27 cellular contexts compared by ENCODE assay signal in genomic region chr6:29814379-29815117, GRCh38. TPM values are rescaled to one million over a fixed set of nuclear protein-coding genes. Genes with fewer than 3 reads are reported as not detected.
"Had no signal": no experiment of that assay in that cellular context is flagged by ENCODE, and none has a peak within 500 bp of the region (broad histone marks: within the 10 kb centered on the region; RNA-seq: fewer than 3 reads in every experiment).

No MANE protein-coding gene starts in this region.

- H3K36me3 Mint-ChIP-seq: activated naive CD8-positive, alpha-beta T cell treated with anti-CD3 and anti-CD28 coated beads for 36 hours had no signal

- H3K4me3 ChIP-seq: MG63, SJSA1 had no signal

- H3K4me3 Mint-ChIP-seq: activated B cell treated with CpG ODN at 0.5 μM for 24 hours; activated CD4-positive, alpha-beta T cell treated with anti-CD3 and anti-CD28 coated beads, Interleukin-2, amount 10 ng/mL, durations not matched to agents 24 days and 14 days; activated naive CD4-positive, alpha-beta T cell treated with anti-CD3 and anti-CD28 coated beads for 36 hours; activated naive CD8-positive, alpha-beta T cell treated with anti-CD3 and anti-CD28 coated beads for 36 hours; activated T-helper 17 cell treated with anti-CD3 and anti-CD28 coated beads, Interleukin-2, amount 50 U/mL, for 72 hours; T-helper 1 cell treated with Interleukin-12 subunit alpha and Interleukin-12 subunit beta and Interleukin-4 antibody, amounts not matched to agents 30 μg/mL and 1 μg/mL, for 36 hours had no signal

- H3K27ac Mint-ChIP-seq: activated B cell treated with CpG ODN at 0.5 μM for 24 hours; activated CD4-positive, alpha-beta T cell treated with anti-CD3 and anti-CD28 coated beads, Interleukin-2, amount 10 ng/mL, durations not matched to agents 24 days and 14 days; activated naive CD4-positive, alpha-beta T cell treated with anti-CD3 and anti-CD28 coated beads for 36 hours; activated naive CD8-positive, alpha-beta T cell treated with anti-CD3 and anti-CD28 coated beads for 36 hours; activated T-helper 17 cell treated with anti-CD3 and anti-CD28 coated beads, Interleukin-2, amount 50 U/mL, for 72 hours; T-helper 1 cell treated with Interleukin-12 subunit alpha and Interleukin-12 subunit beta and Interleukin-4 antibody, amounts not matched to agents 30 μg/mL and 1 μg/mL, for 36 hours had no signal

- DNase-seq: activated B cell treated with CpG ODN at 0.5 μM for 24 hours; activated CD4-positive, alpha-beta T cell treated with anti-CD3 and anti-CD28 coated beads for 1 hour; activated CD4-positive, alpha-beta T cell treated with anti-CD3 and anti-CD28 coated beads, Interleukin-2, amount 10 ng/mL, durations not matched to agents 24 days and 14 days; activated CD4-positive, alpha-beta T cell treated with anti-CD3 and anti-CD28 coated beads, Interleukin-2, amount 50 U/mL, for 48 hours; activated CD8-positive, alpha-beta memory T cell treated with anti-CD3 and anti-CD28 coated beads for 24 hours; activated gamma-delta T cell; activated naive CD4-positive, alpha-beta T cell treated with anti-CD3 and anti-CD28 coated beads for 36 hours; activated naive CD8-positive, alpha-beta T cell treated with anti-CD3 and anti-CD28 coated beads for 36 hours; activated T-cell treated with anti-CD3 and anti-CD28 coated beads, Interleukin-2, amount 50 U/mL, for 48 hours; brain microvascular endothelial cell; NCI-H1092 treated with DMSO at 0.1 percent for 48 hours; NCI-H1417 treated with DMSO at 0.1 percent for 48 hours; NCI-H1694; NCI-H2029; NCI-H2107; NCI-H2171 treated with DMSO at 0.1 percent for 48 hours; NCI-H510A; NCI-H526 treated with DMSO at 0.1 percent for 48 hours; NCI-H82; NK-92 treated with Interleukin-12 subunit alpha and Interleukin-12 subunit beta, amount 100 ng/mL, for 24 hours; SHP77; SW 1271 had no signal

- H3K4me1 ChIP-seq: SJSA1 had no signal

- H3K9me3 Mint-ChIP-seq: activated B cell treated with CpG ODN at 0.5 μM for 24 hours; activated CD4-positive, alpha-beta T cell treated with anti-CD3 and anti-CD28 coated beads, Interleukin-2, amount 10 ng/mL, durations not matched to agents 24 days and 14 days; activated naive CD4-positive, alpha-beta T cell treated with anti-CD3 and anti-CD28 coated beads for 36 hours; activated naive CD8-positive, alpha-beta T cell treated with anti-CD3 and anti-CD28 coated beads for 36 hours; activated T-helper 17 cell treated with anti-CD3 and anti-CD28 coated beads, Interleukin-2, amount 50 U/mL, for 72 hours; T-helper 1 cell treated with Interleukin-12 subunit alpha and Interleukin-12 subunit beta and Interleukin-4 antibody, amounts not matched to agents 30 μg/mL and 1 μg/mL, for 36 hours had no signal

- H3K27me3 ChIP-seq: brain microvascular endothelial cell, MG63, SJSA1 had no signal

- H3K4me2 ChIP-seq: KMS-11 had no signal

- H3K9me3 ChIP-seq: MG63, SJSA1 had no signal

- H3K9ac ChIP-seq: KMS-11 had no signal

- H3K27ac ChIP-seq: brain microvascular endothelial cell, KMS-11, SJSA1 had no signal

- H3K36me3 ChIP-seq: brain microvascular endothelial cell, MG63, SJSA1 had no signal

- H3K4me1 Mint-ChIP-seq: activated B cell treated with CpG ODN at 0.5 μM for 24 hours; activated CD4-positive, alpha-beta T cell treated with anti-CD3 and anti-CD28 coated beads, Interleukin-2, amount 10 ng/mL, durations not matched to agents 24 days and 14 days; activated T-helper 17 cell treated with anti-CD3 and anti-CD28 coated beads, Interleukin-2, amount 50 U/mL, for 72 hours had no signal

RNA-seq across cellular contexts. Expression of gene HLA-G, which starts 13.1 kb away (rescaled TPM):
- total RNA-seq: SJSA1 had no signal
